ENCODE assay signal across 24 cellular contexts in genomic region chr3:171851685-171852084, GRCh38. TPM values are rescaled to one million over a fixed set of nuclear protein-coding genes. Genes with fewer than 3 reads are reported as not detected.
A peak's percentile ranks its signal among the peaks of the same experiment; 100 is the strongest.
DNase-seq lines count a peak whose midpoint lies in the region; ATAC-seq and TF ChIP-seq lines count a peak whose summit lies in the region.
"Had no signal": no experiment of that assay in that cellular context is flagged by ENCODE, and none has a peak within 500 bp of the region (broad histone marks: within the 10 kb centered on the region; RNA-seq: fewer than 3 reads in every experiment).

No MANE protein-coding gene starts in this region.

- CTCF ChIA-PET in HCT116 (lab: Charles Lee) (no interaction called here), SK-N-SH (lab: Yijun Ruan, JAX) (no interaction called here)

- RAD21 ChIA-PET in HCT116 (lab: Charles Lee; ENCODE audit: low non-redundant PET in 1 of 2, low total read pairs in 2 of 2, uncharacterized antibody in 2 of 2, unreplicated experiment in 2 of 2): no interaction called here

- H3K4me2 ChIP-seq in HCT116 (ENCODE audit: low read length) (0 out of 2 replicates have a peak overlapping the region, but pooled peaks have one; percentile 1), SK-N-SH (no peak overlapping the region)
- H3K4me2 ChIP-seq: KMS-11 had no signal

- TF ChIP-seq CTCF in HCT116 (IDR thresholded peaks at IDR 0.05 in 2 of 3, conservative IDR thresholded peaks at IDR 0.05 in 1 of 3; ENCODE audit: borderline replicate concordance in 1 of 3, insufficient read depth in 1 of 3, low read depth in 2 of 3, low read length in 2 of 3) (no peak), SK-N-SH (IDR thresholded peaks at IDR 0.05) (no peak), fibroblast of mammary gland (conservative IDR thresholded peaks at IDR 0.05; ENCODE audit: control insufficient read depth, insufficient read depth, low read depth, low read length) (no peak), osteocyte (IDR thresholded peaks at IDR 0.05) (no peak), tibial artery (IDR thresholded peaks at IDR 0.05) (no peak)

- peaks cover 6% of the 10 kb centered on the region for H3K9me3 Mint-ChIP-seq in osteocyte (ENCODE audit: unreplicated experiment)

- TF ChIP-seq POLR2A in HCT116 (IDR thresholded peaks at IDR 0.05; ENCODE audit: borderline replicate concordance, extremely low read depth, insufficient read depth, insufficient read length): no peak

- H3K27ac Mint-ChIP-seq in osteocyte (ENCODE audit: unreplicated experiment): peak overlapping the region; percentile 81
- H3K27ac Mint-ChIP-seq: activated T-helper 2 cell treated with anti-CD3 and anti-CD28 coated beads, Interferon-gamma antibody, Interleukin-2, Interleukin-4, amounts not matched to agents 10 μg/mL and 5 μg/mL and 100 μg/mL, durations not matched to agents 14 hours and 24 hours and 36 hours had no signal

- H3K9ac ChIP-seq in HCT116 (ENCODE audit: low read length) (no peak overlapping the region), SK-N-SH (no peak overlapping the region)
- H3K9ac ChIP-seq: KMS-11 had no signal

- H3K27ac ChIP-seq in HCT116 (ENCODE audit: low read depth, low read length) (no peak overlapping the region), SK-N-SH (ENCODE audit: low read depth in 2 of 2, low read length in 1 of 2) (peak overlapping the region in 1 of 2 experiments; percentile 35; a peak in 1 of 4 replicates), tibial artery (no peak overlapping the region)
- H3K27ac ChIP-seq: HL-60, KMS-11, SJSA1, skin epidermis, thyroid gland had no signal

- H3K4me1 Mint-ChIP-seq in osteocyte (ENCODE audit: unreplicated experiment): peaks cover 37% of the 10 kb centered on the region
- H3K4me1 Mint-ChIP-seq: central memory CD8-positive, alpha-beta T cell had no signal

- no peaks in the 10 kb centered on the region for H3K36me3 ChIP-seq in HCT116 (ENCODE audit: control insufficient read depth in 1 of 2, insufficient read depth in 2 of 2, low read length in 2 of 2)
- no peaks in the 10 kb centered on the region for H3K36me3 ChIP-seq in SK-N-SH (replicated peaks in 1 of 2; ENCODE audit: control insufficient read depth in 1 of 2, insufficient read depth in 2 of 2, low read length in 1 of 2)
- no peaks in the 10 kb centered on the region for H3K36me3 ChIP-seq in tibial artery
- H3K36me3 ChIP-seq: SJSA1, thyroid gland had no signal

- no peak overlapping the region for H3K4me3 ChIP-seq in HCT116 (replicated peaks in 1 of 2; ENCODE audit: low read depth in 1 of 2, low read length in 2 of 2)
- no peak overlapping the region for H3K4me3 ChIP-seq in SK-N-SH (ENCODE audit: low read depth in 2 of 2, low read length in 1 of 2)
- H3K4me3 ChIP-seq in fibroblast of mammary gland (ENCODE audit: control insufficient read depth, low read depth, low read length): no peak overlapping the region
- no peak overlapping the region for H3K4me3 ChIP-seq in tibial artery
- H3K4me3 ChIP-seq: SJSA1, skin epidermis, thyroid gland had no signal

- no peaks in the 10 kb centered on the region for H4K20me1 ChIP-seq in HCT116 (ENCODE audit: insufficient read depth)
- H4K20me1 ChIP-seq in SK-N-SH (ENCODE audit: insufficient read depth): no peaks in the 10 kb centered on the region

- ATAC-seq in HCT116 (no peak), GM19395 (IDR thresholded peaks at IDR 0.05; ENCODE audit: unreplicated experiment) (no peak)
- ATAC-seq: activated naive CD8-positive, alpha-beta T cell treated with anti-CD3 and anti-CD28 coated beads, Interleukin-2, amount 50 U/mL, for 24 hours had no signal

- H3K36me3 Mint-ChIP-seq in osteocyte (ENCODE audit: unreplicated experiment): peaks cover 6% of the 10 kb centered on the region

- no peaks in the 10 kb centered on the region for H3K27me3 Mint-ChIP-seq in osteocyte (ENCODE audit: unreplicated experiment)

- H3F3A ChIP-seq in SK-N-SH (replicated peaks; ENCODE audit: insufficient read depth): no peaks in the 10 kb centered on the region

- 60% methylated on average over 5 of the region's 5 CpGs for WGBS in SK-N-SH (ENCODE audit: low lambda C conversion rate)

- H3K9me2 ChIP-seq in HCT116 (ENCODE audit: insufficient read depth): no peaks in the 10 kb centered on the region
- H3K9me2 ChIP-seq in SK-N-SH: no peaks in the 10 kb centered on the region

- BruUV-seq in HCT116 (replicated peaks; lab: Mats Ljungman, UMichigan): no TSS peak

- H2AFZ ChIP-seq in HCT116 (ENCODE audit: low read depth, low read length, poor library complexity, severe bottlenecking) (peak overlapping the region; percentile 13), SK-N-SH (ENCODE audit: low read depth) (no peak overlapping the region)

- intact Hi-C loops in HCT116 (cut with micrococcal nuclease) (no loop called here), tibial artery (cut with DNase I; ENCODE audit: low total_unique reads) (no loop called here)

- H3K27me3 ChIP-seq in HCT116 (ENCODE audit: insufficient read depth, low read length): no peaks in the 10 kb centered on the region
- H3K27me3 ChIP-seq in SK-N-SH (ENCODE audit: insufficient read depth): no peaks in the 10 kb centered on the region
- H3K27me3 ChIP-seq in tibial artery: no peaks in the 10 kb centered on the region
- H3K27me3 ChIP-seq: SJSA1, thyroid gland had no signal

- peak in 1 of 2 experiments; percentile 62; a peak in 2 of 4 replicates for TF ChIP-seq EP300 in SK-N-SH (IDR thresholded peaks at IDR 0.05; ENCODE audit: borderline replicate concordance in 1 of 2, low read depth in 1 of 2, low read length in 1 of 2)

- H3K4me1 ChIP-seq in HCT116 (ENCODE audit: control insufficient read depth in 1 of 2, insufficient read depth in 2 of 2, low read length in 2 of 2) (peaks cover 0 to 6% of the 10 kb centered on the region in 2 experiments; a peak in 1 of 4 replicates), SK-N-SH (ENCODE audit: control insufficient read depth in 1 of 2, insufficient read depth in 2 of 2, low read depth in 1 of 2, low read length in 1 of 2) (peaks cover 0 to 2% of the 10 kb centered on the region in 2 experiments; a peak in 1 of 4 replicates), tibial artery (peaks cover 0 to 12% (median 2%) of the 10 kb centered on the region in 4 donors)
- H3K4me1 ChIP-seq: thyroid gland had no signal

- H3K79me2 ChIP-seq in HCT116 (ENCODE audit: insufficient read depth, low read length) (no peaks in the 10 kb centered on the region), SK-N-SH (ENCODE audit: insufficient read depth) (no peaks in the 10 kb centered on the region)

- H3K4me3 Mint-ChIP-seq in osteocyte (ENCODE audit: unreplicated experiment): no peak overlapping the region
- H3K4me3 Mint-ChIP-seq: activated naive CD8-positive, alpha-beta T cell treated with anti-CD3 and anti-CD28 coated beads, Interleukin-2, amount 50 U/mL, for 24 hours; central memory CD8-positive, alpha-beta T cell had no signal

- DNase-seq in HCT116 (ENCODE audit: low read depth, low spot score) (peak; percentile 47), SK-N-SH (no peak), fibroblast of mammary gland (ENCODE audit: low read depth) (peak; percentile 68), osteocyte (ENCODE audit: extremely low spot score, unreplicated experiment) (no peak), NCI-H1048 (lab: John Stamatoyannopoulos, UW) (no peak), tibial artery (no peak)
- no peak for DNase-seq in stimulated activated CD4-positive, alpha-beta T cell treated with anti-CD3 and anti-CD28 coated beads, Interleukin-12 subunit alpha, Interleukin-12 subunit beta, amount 100 ng/mL, for 4 hours
- DNase-seq: activated naive CD8-positive, alpha-beta T cell treated with anti-CD3 and anti-CD28 coated beads, Interleukin-2, amount 50 U/mL, for 24 hours; AML-193; effector CD8-positive, alpha-beta T cell; foreskin fibroblast; NCI-H1694 treated with DMSO at 0.1 percent for 48 hours; NCI-H510A treated with DMSO at 0.1 percent for 48 hours; posterior cingulate gyrus; thyroid gland had no signal

- TF ChIP-seq RAD21 in HCT116 (IDR thresholded peaks at IDR 0.05; ENCODE audit: low read depth): no peak
- no peak for TF ChIP-seq RAD21 in SK-N-SH (IDR thresholded peaks at IDR 0.05; ENCODE audit: low read length)

- POLR2A ChIA-PET in HCT116 (lab: Charles Lee): no interaction called here
- POLR2A ChIA-PET in SK-N-SH (lab: Yijun Ruan, JAX): no interaction called here

- H3K9me3 ChIP-seq in HCT116 (ENCODE audit: control insufficient read depth in 1 of 2, insufficient read depth in 1 of 2, low read depth in 1 of 2, low read length in 2 of 2): peaks cover 7 to 13% of the 10 kb centered on the region in 2 experiments; a peak in 2 of 4 replicates
- peaks cover 21% of the 10 kb centered on the region; the same call in 1 of the 2 replicates for H3K9me3 ChIP-seq in SK-N-SH
- H3K9me3 ChIP-seq in tibial artery: peaks cover 0 to 12% (median 0%) of the 10 kb centered on the region in 3 donors
- H3K9me3 ChIP-seq: thyroid gland had no signal

TF ChIP-seq in SK-N-SH, 30 proteins besides CTCF, POLR2A, EP300 and RAD21 (continues in another document):
- TF ChIP-seq PBX3 (IDR thresholded peaks at IDR 0.05) (peak; percentile 86), FOSL2 (IDR thresholded peaks at IDR 0.05; ENCODE audit: borderline replicate concordance, low read depth) (peak; percentile 53; the same call in 1 of the 2 replicates), TEAD4 (IDR thresholded peaks at IDR 0.05; ENCODE audit: borderline replicate concordance, insufficient read depth) (0 out of 2 replicates have a peak, but pooled peaks have one; percentile 12)

RNA-seq across cellular contexts. Expression of gene TMEM212, which starts 8.5 kb away (rescaled TPM):
- total RNA-seq in HCT116 (2021; ENCODE audit: unreplicated experiment): not detected
- not detected in 2 replicates for polyA plus RNA-seq in HCT116 (2012)
- not detected in 2 replicates for polyA plus RNA-seq in SK-N-SH (2012; rRNA removed)
- polyA plus RNA-seq in SK-N-SH (2012; cell fraction: cytosol; rRNA removed): not detected in 2 replicates
- polyA plus RNA-seq in SK-N-SH (2012; cell fraction: nucleus; rRNA removed): not detected in 2 replicates
- total RNA-seq in osteocyte: not detected in 2 replicates
- total RNA-seq: lower leg skin, myocyte, SJSA1, thyroid gland had no signal

RNA-seq across cellular contexts. Expression of gene PLD1, which starts 41.4 kb away (rescaled TPM):
- 8.4 TPM for total RNA-seq in HCT116 (2021; ENCODE audit: unreplicated experiment)
- polyA plus RNA-seq in HCT116 (2012): 2.5 and 2.6 TPM in 2 replicates
- polyA plus RNA-seq in SK-N-SH (2012; rRNA removed): 6.2 and 7.9 TPM in 2 replicates
- 5.5 and 5.8 TPM in 2 replicates for polyA plus RNA-seq in SK-N-SH (2012; cell fraction: cytosol; rRNA removed)
- polyA plus RNA-seq in SK-N-SH (2012; cell fraction: nucleus; rRNA removed): 11.4 and 26.4 TPM in 2 replicates
- total RNA-seq in osteocyte: 13.9 and 15.2 TPM in 2 replicates

Comparison
In these comparisons a context has a peak if more than half of its experiments do, and no peak if none do; other contexts are left out.
1. DNase-seq: peak in HCT116 (single experiment) and fibroblast of mammary gland (single experiment); none in SK-N-SH (single experiment), osteocyte (single experiment), NCI-H1048 (single experiment), tibial artery (0 of 2) and stimulated activated CD4-positive, alpha-beta T cell treated with anti-CD3 and anti-CD28 coated beads, Interleukin-12 subunit alpha, Interleukin-12 subunit beta, amount 100 ng/mL, for 4 hours (single experiment).
2. Of the 11 proteins assayed by ChIP-seq in both SK-N-SH and HCT116: peak only in SK-N-SH: none; only in HCT116: MAX and SIN3A; in both: JUND; in neither: 8.